2 cellular contexts compared by ENCODE assay signal in the genomic region with DNA sequence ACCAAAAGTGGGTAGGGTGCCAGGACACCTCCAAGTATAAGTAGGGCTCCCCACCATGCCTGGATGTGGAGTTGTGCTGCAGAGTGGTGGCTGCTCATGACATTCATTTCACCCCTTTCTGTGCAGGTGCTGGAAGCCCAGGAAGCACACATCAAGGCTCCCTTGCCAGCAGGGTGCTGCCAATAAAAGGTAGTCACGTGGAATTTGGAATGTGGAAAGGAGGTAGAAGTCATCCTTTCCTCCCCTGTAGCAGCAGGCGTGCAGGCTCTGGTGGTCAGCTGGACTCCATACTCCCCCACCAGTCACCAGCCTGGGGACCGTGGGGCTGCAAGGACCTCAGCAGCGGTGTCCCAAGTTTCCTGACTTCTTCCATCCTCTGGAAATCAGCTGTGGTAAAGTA.
A peak's percentile ranks its signal among the peaks of the same experiment; 100 is the strongest.
TF ChIP-seq lines count a peak whose summit lies in the region.

No MANE protein-coding gene starts in this region.

TF ChIP-seq in HEK293, 187 proteins besides CTCF, POLR2A, EP300 and RAD21:
- TF ChIP-seq WT1 (tag by site-specific recombination; IDR thresholded peaks at IDR 0.05) = 0 out of 2 replicates have a peak, but pooled peaks have one; percentile 29
- peak; percentile 63 for TF ChIP-seq ZIC2 (tag by site-specific recombination; IDR thresholded peaks at IDR 0.05)

TF ChIP-seq in HepG2, 621 proteins besides CTCF, POLR2A, EP300 and RAD21:
- TF ChIP-seq ZNF318 (CRISPR knock-in tag; IDR thresholded peaks at IDR 0.05) (0 out of 2 replicates have a peak, but pooled peaks have one; percentile 39), PAF1 (CRISPR knock-in tag; IDR thresholded peaks at IDR 0.05) (peak; percentile 29; the same call in 1 of the 2 replicates), POLR2AphosphoS5 (IDR thresholded peaks at IDR 0.05; ENCODE audit: low read depth, low read length) (0 out of 2 replicates have a peak, but pooled peaks have one; percentile 41), POLR2G (IDR thresholded peaks at IDR 0.05; ENCODE audit: low read depth, low read length) (peak; percentile 61)
